In genomic region chr20:17606001-17606400, GRCh38 we compare ENCODE assay signal across 10 cellular contexts.
"Had no signal": no experiment of that assay in that cellular context is flagged by ENCODE, and none has a peak within 500 bp of the region (broad histone marks: within the 10 kb centered on the region; RNA-seq: fewer than 3 reads in every experiment).

No MANE protein-coding gene starts in this region.

- H3K9me3 ChIP-seq: esophagus squamous epithelium, right lobe of liver, spleen, testis, uterus had no signal

- DNase-seq: activated CD4-positive, alpha-beta T cell treated with anti-CD3 and anti-CD28 coated beads, Interleukin-2, amount 10 ng/mL, durations not matched to agents 7 days and 5 days; activated CD8-positive, alpha-beta memory T cell treated with anti-CD3 and anti-CD28 coated beads, Interleukin-2, amount 50 U/mL, for 48 hours; activated naive CD8-positive, alpha-beta T cell treated with anti-CD3 and anti-CD28 coated beads for 36 hours; esophagus squamous epithelium; glutamatergic neuron; spleen; stimulated activated naive CD8-positive, alpha-beta T cell treated with anti-CD3 and anti-CD28 coated beads, Interleukin-15, amount 100 ng/mL, for 72 hours; testis; uterus had no signal

- H3K36me3 ChIP-seq: uterus had no signal

- H3K4me3 ChIP-seq: esophagus squamous epithelium, spleen, testis, uterus had no signal

- H3K27ac ChIP-seq: spleen, testis, uterus had no signal

- H3K27me3 ChIP-seq: esophagus squamous epithelium, right lobe of liver, spleen, testis, uterus had no signal

- ATAC-seq: stimulated activated naive CD8-positive, alpha-beta T cell treated with anti-CD3 and anti-CD28 coated beads, Interleukin-15, amount 100 ng/mL, for 72 hours had no signal

- H3K4me1 ChIP-seq: testis had no signal
